In the genomic region with DNA sequence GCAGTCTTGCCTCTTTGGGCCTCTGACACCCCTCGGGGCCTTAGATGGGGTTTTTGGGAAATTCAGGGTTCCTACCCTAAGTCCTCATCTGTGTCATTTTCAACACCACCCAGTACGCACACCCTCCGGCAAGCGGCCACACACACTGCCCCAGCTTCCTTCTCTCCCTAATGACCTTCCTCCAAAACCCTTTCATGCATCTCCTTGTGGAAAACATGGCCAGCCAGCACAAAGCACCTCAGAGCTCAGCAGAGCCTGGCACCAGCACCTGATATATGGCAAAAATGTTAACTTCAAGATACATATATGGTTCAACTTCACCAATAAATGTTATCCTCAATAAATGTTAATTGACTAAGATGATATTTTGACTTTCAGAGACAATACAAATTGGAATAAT, we compare ENCODE assay signal across 18 cellular contexts. TPM values are rescaled to one million over a fixed set of nuclear protein-coding genes. Genes with fewer than 3 reads are reported as not detected.
"Had no signal": no experiment of that assay in that cellular context is flagged by ENCODE, and none has a peak within 500 bp of the region (broad histone marks: within the 10 kb centered on the region; RNA-seq: fewer than 3 reads in every experiment).

No MANE protein-coding gene starts in this region.

RNA-seq across cellular contexts. Expression of a gene that starts 59.3 kb away (rescaled TPM):
- total RNA-seq: cerebellum, dermis microvascular lymphatic vessel endothelial cell, endodermal cell, esophagus mucosa, esophagus squamous epithelium, gastrocnemius medialis, glomerular endothelial cell, heart right ventricle, left colon, left lobe of liver, left ventricle myocardium inferior, lower leg skin, lower lobe of right lung, lung microvascular endothelial cell, mesenteric fat pad, mesothelial cell of epicardium, mucosa of descending colon, myocyte had no signal
- polyA plus RNA-seq: heart right ventricle had no signal
